In genomic region chr1:101769520-101769919, GRCh38 we compare ENCODE assay signal across 8 cellular contexts.
DNase-seq lines count a peak whose midpoint lies in the region; ATAC-seq and TF ChIP-seq lines count a peak whose summit lies in the region.

No MANE protein-coding gene starts in this region.

- DNase-seq in ELR (ENCODE audit: low read depth) (peak; percentile 54), epithelial cell of esophagus (ENCODE audit: low read depth) (peak; percentile 26), AG08395 (ENCODE audit: low spot score) (no peak), GF-D8 (lab: John Stamatoyannopoulos, UW) (no peak)
- no peak for DNase-seq in stimulated activated CD4-positive, alpha-beta T cell treated with anti-CD3 and anti-CD28 coated beads, Interleukin-4, amount 100 ng/mL, for 24 hours

- H3K9me2 ChIP-seq in Loucy (replicated peaks; ENCODE audit: low read depth, low read length), result no peaks in the 10 kb centered on the region

- no peaks in the 10 kb centered on the region for H3K79me2 ChIP-seq in Loucy (ENCODE audit: insufficient read depth, low read length)

- H3K36me3 ChIP-seq in Loucy (ENCODE audit: insufficient read depth, low read length), result no peaks in the 10 kb centered on the region

- no peak overlapping the region for H3K4me2 ChIP-seq in Loucy (ENCODE audit: low read depth, low read length, poor library complexity, severe bottlenecking)

- H4K20me1 ChIP-seq in Loucy (ENCODE audit: insufficient read depth, low read length, poor library complexity, severe bottlenecking), result no peaks in the 10 kb centered on the region

- ATAC-seq in GM21619 (IDR thresholded peaks at IDR 0.05; ENCODE audit: unreplicated experiment) (peak; percentile 69), GM18873 (IDR thresholded peaks at IDR 0.05; ENCODE audit: low FRiP score, unreplicated experiment) (no peak)

- H2AFZ ChIP-seq in Loucy (ENCODE audit: low read length), result no peak overlapping the region; the same call in 1 of the 2 replicates

- no peaks in the 10 kb centered on the region for H3K27me3 ChIP-seq in Loucy (ENCODE audit: insufficient read depth, low read length, poor library complexity, severe bottlenecking)

- H3F3A ChIP-seq in Loucy (ENCODE audit: low read depth), result no peaks in the 10 kb centered on the region

- no peak overlapping the region for H3K9ac ChIP-seq in Loucy (ENCODE audit: low read depth, low read length, poor library complexity, severe bottlenecking)

- H3K4me3 ChIP-seq in Loucy (ENCODE audit: low read length, poor library complexity, severe bottlenecking) (no peak overlapping the region), epithelial cell of esophagus (ENCODE audit: low read length) (no peak overlapping the region)

- H3K4me1 ChIP-seq in Loucy (ENCODE audit: insufficient read depth, low read length, poor library complexity, severe bottlenecking), result no peaks in the 10 kb centered on the region

- no peaks in the 10 kb centered on the region for H3K9me3 ChIP-seq in Loucy (ENCODE audit: insufficient read depth, low read depth, low read length)

- peak; percentile 82 for TF ChIP-seq CTCF in Loucy (conservative IDR thresholded peaks at IDR 0.05; ENCODE audit: low read length)
- TF ChIP-seq CTCF in epithelial cell of esophagus (IDR thresholded peaks at IDR 0.05; ENCODE audit: insufficient read depth, low read depth, low read length, missing control alignments), result peak; percentile 46

Comparison
In these comparisons a context has a peak if more than half of its experiments do, and no peak if none do; other contexts are left out.
1. DNase-seq: peak in ELR (single experiment) and epithelial cell of esophagus (single experiment); none in AG08395 (single experiment), stimulated activated CD4-positive, alpha-beta T cell treated with anti-CD3 and anti-CD28 coated beads, Interleukin-4, amount 100 ng/mL, for 24 hours (single experiment) and GF-D8 (single experiment).